ENCODE assay signal across 27 cellular contexts in the genomic region with DNA sequence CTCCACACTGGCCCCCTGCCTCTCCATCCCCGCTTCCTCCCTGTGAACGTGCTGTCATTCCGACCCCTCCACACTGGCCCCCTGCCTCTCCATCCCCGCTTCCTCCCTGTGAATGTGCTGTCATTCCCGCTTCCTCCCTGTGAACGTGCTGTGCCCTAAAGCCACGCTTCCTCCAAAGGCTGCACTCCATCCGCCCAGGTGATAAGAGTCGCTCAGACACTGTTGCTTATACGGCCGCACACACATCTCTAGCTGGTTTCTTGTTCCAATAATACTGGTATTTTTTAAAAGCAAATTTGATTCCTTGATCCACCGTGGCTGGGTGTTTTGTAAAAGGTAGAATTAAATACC. TPM values are rescaled to one million over a fixed set of nuclear protein-coding genes. Genes with fewer than 3 reads are reported as not detected.
"Had no signal": no experiment of that assay in that cellular context is flagged by ENCODE, and none has a peak within 500 bp of the region (broad histone marks: within the 10 kb centered on the region; RNA-seq: fewer than 3 reads in every experiment).

No MANE protein-coding gene starts in this region.

- DNase-seq: activated CD8-positive, alpha-beta memory T cell treated with anti-CD3 and anti-CD28 coated beads for 24 hours; activated CD8-positive, alpha-beta memory T cell treated with anti-CD3 and anti-CD28 coated beads, Interleukin-2, amount 50 U/mL, for 4 hours; activated T-cell treated with anti-CD3 and anti-CD28 coated beads, Interleukin-2, amount 50 U/mL, for 24 hours; effector CD8-positive, alpha-beta T cell; foreskin keratinocyte; immature natural killer cell; left ventricle myocardium superior; mammary epithelial cell; ovary; stimulated activated CD4-positive, alpha-beta T cell treated with anti-CD3 and anti-CD28 coated beads, Interleukin-4, amount 100 ng/mL, for 4 hours; stimulated activated naive CD8-positive, alpha-beta T cell treated with anti-CD3 and anti-CD28 coated beads, Interleukin-15, Interleukin-2, amounts not matched to agents 100 U/mL and 50 U/mL, for 24 hours; thyroid gland had no signal

- H3K4me3 ChIP-seq: hepatocyte, ovary, psoas muscle, right atrium auricular region, thyroid gland had no signal

- H3K4me2 ChIP-seq: hepatocyte had no signal

- H3K27me3 ChIP-seq: foreskin keratinocyte, hepatocyte, ovary, right atrium auricular region, thyroid gland had no signal

- H2AFZ ChIP-seq: hepatocyte had no signal

- H3K79me2 ChIP-seq: hepatocyte had no signal

- H3K27ac ChIP-seq: foreskin keratinocyte, hepatocyte, ovary, psoas muscle, right atrium auricular region, thyroid gland had no signal

- H3K4me1 ChIP-seq: psoas muscle, right atrium auricular region, thyroid gland had no signal

- H3K9me3 ChIP-seq: ovary, psoas muscle, thyroid gland had no signal

- FAIRE-seq: TTC549 had no signal

- H3K36me3 ChIP-seq: ovary, right atrium auricular region, thyroid gland had no signal

- ATAC-seq: activated T-helper 17 cell treated with anti-CD3 and anti-CD28 coated beads, Interleukin-2, amount 50 U/mL, for 72 hours; foreskin keratinocyte; left ventricle myocardium superior; psoas muscle; WTC11 had no signal

RNA-seq across cellular contexts. Expression of a gene that starts 39.3 kb away (rescaled TPM):
- total RNA-seq: activated naive CD4-positive, alpha-beta T cell treated with anti-CD3 and anti-CD28 coated beads, Interleukin-2, amount 50 U/mL, for 72 hours; aorta; cardiac septum; foreskin keratinocyte; hepatocyte; mammary epithelial cell; neural crest cell; psoas muscle; right atrium auricular region; subcutaneous adipose tissue had no signal
- polyA plus RNA-seq: aorta, foreskin keratinocyte, immature natural killer cell, mammary epithelial cell, psoas muscle had no signal

RNA-seq across cellular contexts. Expression of a gene that starts 53.7 kb away (rescaled TPM):
- total RNA-seq: activated naive CD4-positive, alpha-beta T cell treated with anti-CD3 and anti-CD28 coated beads, Interleukin-2, amount 50 U/mL, for 72 hours; activated T-helper 17 cell treated with anti-CD3 and anti-CD28 coated beads, Interleukin-2, amount 50 U/mL, for 72 hours; aorta; cardiac septum; chondrocyte; foreskin keratinocyte; hepatocyte; left ventricle myocardium superior; mammary epithelial cell; neural crest cell; ovary; psoas muscle; right atrium auricular region; subcutaneous adipose tissue; thyroid gland; ureter; WTC11 had no signal
- polyA plus RNA-seq: adipose tissue, aorta, esophagus, foreskin keratinocyte, hepatocyte, immature natural killer cell, mammary epithelial cell, ovary, psoas muscle had no signal
